ENCODE assay signal across 1 cellular context in genomic region chr11:46339816-46340215, GRCh38.
TF ChIP-seq lines count a peak whose summit lies in the region.

No MANE protein-coding gene starts in this region.

TF ChIP-seq in H1, 55 proteins besides CTCF, POLR2A, EP300 and RAD21:
- TF ChIP-seq KDM5A (IDR thresholded peaks at IDR 0.05; ENCODE audit: low read length): no peak
- TF ChIP-seq BCL11A (IDR thresholded peaks at IDR 0.05; ENCODE audit: low read depth in 2 of 2, low read length in 2 of 2): no peak
- TF ChIP-seq CHD1 (IDR thresholded peaks at IDR 0.05; ENCODE audit: low read depth, low read length): no peak
- no peak for TF ChIP-seq HDAC6 (IDR thresholded peaks at IDR 0.05; ENCODE audit: low read depth, low read length)
- no peak for TF ChIP-seq KDM1A (IDR thresholded peaks at IDR 0.05; ENCODE audit: borderline replicate concordance, low read length)
- TF ChIP-seq RFX5 (IDR thresholded peaks at IDR 0.05; ENCODE audit: borderline replicate concordance, low read depth, low read length): no peak
- TF ChIP-seq SIN3A (conservative IDR thresholded peaks at IDR 0.05 in 1 of 2, IDR thresholded peaks at IDR 0.05 in 1 of 2; ENCODE audit: low read depth in 1 of 2, low read length in 2 of 2): no peak
- no peak for TF ChIP-seq BRCA1 (IDR thresholded peaks at IDR 0.05; ENCODE audit: low read depth, low read length)
- TF ChIP-seq, protein P1, sequence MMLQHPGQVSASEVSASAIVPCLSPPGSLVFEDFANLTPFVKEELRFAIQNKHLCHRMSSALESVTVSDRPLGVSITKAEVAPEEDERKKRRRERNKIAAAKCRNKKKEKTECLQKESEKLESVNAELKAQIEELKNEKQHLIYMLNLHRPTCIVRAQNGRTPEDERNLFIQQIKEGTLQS (IDR thresholded peaks at IDR 0.05; ENCODE audit: insufficient read depth, low read depth, low read length): no peak
- TF ChIP-seq EZH2 (IDR thresholded peaks at IDR 0.05; ENCODE audit: low read depth, low read length, severe bottlenecking): no peak
- TF ChIP-seq USF2 (IDR thresholded peaks at IDR 0.05; ENCODE audit: low read length): no peak
- TF ChIP-seq SP1 (IDR thresholded peaks at IDR 0.05; ENCODE audit: low read depth, low read length): no peak
- TF ChIP-seq NRF1 (IDR thresholded peaks at IDR 0.05; ENCODE audit: low read depth, low read length): no peak
- no peak for TF ChIP-seq POLR2AphosphoS5 (IDR thresholded peaks at IDR 0.05; ENCODE audit: low read depth, low read length)
- TF ChIP-seq CHD7 (IDR thresholded peaks at IDR 0.05; ENCODE audit: insufficient replicate concordance, low read length): no peak
- TF ChIP-seq GABPA (IDR thresholded peaks at IDR 0.05; ENCODE audit: borderline replicate concordance, insufficient read depth, low read length): no peak
- TF ChIP-seq CEBPB (IDR thresholded peaks at IDR 0.05; ENCODE audit: low read depth, low read length): no peak
- TF ChIP-seq TAF7 (optimal IDR thresholded peaks at IDR 0.05; ENCODE audit: borderline replicate concordance, low read depth, low read length): no peak
- no peak for TF ChIP-seq TBP (IDR thresholded peaks at IDR 0.05; ENCODE audit: low read depth, low read length)
